Comparison of ENCODE assay signal across 24 cellular contexts in genomic region chr10:16916496-16916895, GRCh38.
A peak's percentile ranks its signal among the peaks of the same experiment; 100 is the strongest.
DNase-seq lines count a peak whose midpoint lies in the region; ATAC-seq, FAIRE-seq and TF ChIP-seq lines count a peak whose summit lies in the region.
"Had no signal": no experiment of that assay in that cellular context is flagged by ENCODE, and none has a peak within 500 bp of the region (broad histone marks: within the 10 kb centered on the region; RNA-seq: fewer than 3 reads in every experiment).

No MANE protein-coding gene starts in this region.

- H2AK5ac ChIP-seq in H9 (ENCODE audit: insufficient read length, low read length) = no peak overlapping the region

- H3K36me3 Mint-ChIP-seq in H9 (ENCODE audit: insufficient read depth in 1 of 3, low read depth in 3 of 3) = no peaks in the 10 kb centered on the region
- no peaks in the 10 kb centered on the region for H3K36me3 Mint-ChIP-seq in mesothelial cell of epicardium
- H3K36me3 Mint-ChIP-seq in osteocyte (ENCODE audit: unreplicated experiment) = no peaks in the 10 kb centered on the region

- DNase-seq in A549 (ENCODE audit: low read depth in 1 of 2, low spot score in 1 of 2) (no peak), H9 (no peak), K562 (ENCODE audit: extremely low read depth in 1 of 4, low spot score in 3 of 4) (no peak), mesothelial cell of epicardium (ENCODE audit: low spot score in 2 of 2, unreplicated experiment in 2 of 2) (no peak), ecto neural progenitor cell (ENCODE audit: low spot score) (no peak), NCI-H1105 treated with DMSO at 0.1 percent for 48 hours (lab: John Stamatoyannopoulos, UW) (no peak), osteocyte (ENCODE audit: extremely low spot score, unreplicated experiment) (no peak)
- DNase-seq: AML-193; Caco-2; CD8-positive, alpha-beta T cell; DMS79 treated with DMSO at 0.1 percent for 48 hours; GF-D8; H7; Kasumi-1; NCI-H1105; NCI-H146; NCI-H2029; NCI-H446; NCI-H524 treated with DMSO at 0.1 percent for 48 hours; NCI-H774 had no signal

- intact Hi-C loops in K562 (cut with micrococcal nuclease) = no loop called here

- TF ChIP-seq EP300 in A549 (IDR thresholded peaks at IDR 0.05) (no peak), K562 (IDR thresholded peaks at IDR 0.05; ENCODE audit: low read length) (no peak)

- H3K23me2 ChIP-seq in H9 (ENCODE audit: insufficient read length, low read depth, low read length, poor library complexity, severe bottlenecking) = no peaks in the 10 kb centered on the region

- H3K9ac ChIP-seq in H9 (ENCODE audit: extremely low read depth, insufficient read length, low read length) (no peak overlapping the region), K562 (ENCODE audit: insufficient read depth in 1 of 2, low read depth in 2 of 2, low read length in 2 of 2) (no peak overlapping the region)
- H3K9ac ChIP-seq: BLaER1 treated with 17β-estradiol and CSF1 and Interleukin-3, amounts not matched to agents 10 nM and 100 nM had no signal

- H3K9me3 ChIP-seq in A549 (no peaks in the 10 kb centered on the region), H9 (ENCODE audit: control insufficient read depth, low read depth, low read length) (no peaks in the 10 kb centered on the region), K562 (replicated peaks; ENCODE audit: control insufficient read depth, insufficient read depth, low read depth, low read length) (no peaks in the 10 kb centered on the region)
- H3K9me3 ChIP-seq: Caco-2 had no signal

- no peak overlapping the region for H3K56ac ChIP-seq in H9 (ENCODE audit: insufficient read length, low read depth, low read length)

- H3K9me1 ChIP-seq in K562 (ENCODE audit: control insufficient read depth, insufficient read depth, low read length) = no peaks in the 10 kb centered on the region

- TF ChIP-seq CTCF in A549 (IDR thresholded peaks at IDR 0.05) (no peak), H9 (conservative IDR thresholded peaks at IDR 0.05) (peak; percentile 51), K562 (IDR thresholded peaks at IDR 0.05 in 2 of 3, conservative IDR thresholded peaks at IDR 0.05 in 1 of 3; ENCODE audit: insufficient read depth in 2 of 3, low read depth in 1 of 3, low read length in 3 of 3) (no peak), mesothelial cell of epicardium (IDR thresholded peaks at IDR 0.05; ENCODE audit: unreplicated experiment) (peak; percentile 49), osteocyte (IDR thresholded peaks at IDR 0.05) (no peak)

- no peak overlapping the region for H2BK5ac ChIP-seq in H9 (ENCODE audit: insufficient read length, low read length)

- WGBS in A549 (ENCODE audit: missing lambda C conversion rate) = 59% methylated on average over 6 of the region's 6 CpGs
- WGBS in H9 (ENCODE audit: extremely low coverage, insufficient read length, low lambda C conversion rate) = no CpG with 5 or more reads among the region's 6 CpGs
- WGBS in K562 (ENCODE audit: insufficient coverage, low coverage, missing lambda C conversion rate) = 64% methylated on average over 5 of the region's 6 CpGs

- no peak overlapping the region for H4K8ac ChIP-seq in H9 (replicated peaks; ENCODE audit: insufficient read length, low read depth, low read length)

- H3K79me1 ChIP-seq in H9 (ENCODE audit: insufficient read depth, low read depth, low read length, poor library complexity, severe bottlenecking) = no peaks in the 10 kb centered on the region

- no peak overlapping the region for H3T11ph ChIP-seq in H9 (ENCODE audit: low read length)

- H3K27ac ChIP-seq in A549 (no peak overlapping the region), H9 (ENCODE audit: insufficient read length, low read depth, low read length) (no peak overlapping the region), K562 (ENCODE audit: extremely low read depth, low read depth, low read length) (no peak overlapping the region)
- H3K27ac ChIP-seq: BLaER1 treated with 17β-estradiol and CSF1 and Interleukin-3, amounts not matched to agents 10 nM and 100 nM had no signal

- H4K5ac ChIP-seq in H9 (ENCODE audit: insufficient read length, low read depth, low read length) = no peak overlapping the region

- H3K27ac Mint-ChIP-seq in H9 = no peak overlapping the region
- H3K27ac Mint-ChIP-seq in mesothelial cell of epicardium = no peak overlapping the region
- no peak overlapping the region for H3K27ac Mint-ChIP-seq in osteocyte (ENCODE audit: unreplicated experiment)
- H3K27ac Mint-ChIP-seq: CD8-positive, alpha-beta T cell had no signal

- no peak overlapping the region for H2BK15ac ChIP-seq in H9 (ENCODE audit: low read depth, low read length)

- H4K20me1 ChIP-seq in H9 (ENCODE audit: control insufficient read depth, insufficient read depth, insufficient read length) (no peaks in the 10 kb centered on the region), K562 (replicated peaks; ENCODE audit: control insufficient read depth, insufficient read depth, low read length) (no peaks in the 10 kb centered on the region)
- H4K20me1 ChIP-seq: BLaER1 treated with 17β-estradiol and CSF1 and Interleukin-3, amounts not matched to agents 10 nM and 100 nM had no signal

- no peak for FAIRE-seq in A549 (lab: Jason Lieb, UNC)
- no peak for FAIRE-seq in K562 (lab: Jason Lieb, UNC)
- FAIRE-seq: A204.1, GM12891 had no signal

- H3K4me2 ChIP-seq in A549 = no peak overlapping the region
- no peak overlapping the region for H3K4me2 ChIP-seq in H9 (ENCODE audit: insufficient read depth, insufficient read length, low read length)
- H3K4me2 ChIP-seq in K562 (ENCODE audit: insufficient read depth, low read length) = no peak overlapping the region
- H3K4me2 ChIP-seq: BLaER1 treated with 17β-estradiol and CSF1 and Interleukin-3, amounts not matched to agents 10 nM and 100 nM had no signal

- H3K18ac ChIP-seq in H9 (ENCODE audit: insufficient read length, low read depth, low read length) = no peak overlapping the region

- TF ChIP-seq RAD21 in A549 (conservative IDR thresholded peaks at IDR 0.05 in 1 of 2, IDR thresholded peaks at IDR 0.05 in 1 of 2) = no peak
- TF ChIP-seq RAD21 in K562 (CRISPR knock-in tag; conservative IDR thresholded peaks at IDR 0.05 in 1 of 2, IDR thresholded peaks at IDR 0.05 in 1 of 2) = no peak

- no peak overlapping the region for H3K4ac ChIP-seq in H9 (ENCODE audit: low read depth, low read length)

- H3K4me1 Mint-ChIP-seq in H9 (peaks cover 0 to 7% of the 10 kb centered on the region in 2 experiments; a peak in 1 of 4 replicates), mesothelial cell of epicardium (no peaks in the 10 kb centered on the region), osteocyte (ENCODE audit: unreplicated experiment) (no peaks in the 10 kb centered on the region)

- H2BK12ac ChIP-seq in H9 (ENCODE audit: insufficient read length, low read depth, low read length) = no peak overlapping the region

- in situ Hi-C loops in K562 (cut with MboI) = no loop called here

- H3K27me3 ChIP-seq in H9 (ENCODE audit: insufficient read depth, low read length) (no peaks in the 10 kb centered on the region), K562 (ENCODE audit: control insufficient read depth in 2 of 2, insufficient read depth in 2 of 2, low read length in 2 of 2) (no peaks in the 10 kb centered on the region; a peak in 1 of 5 replicates)
- H3K27me3 ChIP-seq: BLaER1 treated with 17β-estradiol and CSF1 and Interleukin-3, amounts not matched to agents 10 nM and 100 nM had no signal

- no peak overlapping the region for H2BK120ac ChIP-seq in H9 (ENCODE audit: low read depth, low read length, poor library complexity, severe bottlenecking)

- no peak overlapping the region for H4K91ac ChIP-seq in H9 (ENCODE audit: insufficient read length, low read depth, low read length)

- H3K79me2 ChIP-seq in H9 (ENCODE audit: insufficient read depth, low read length) (no peaks in the 10 kb centered on the region), K562 (ENCODE audit: control insufficient read depth, insufficient read depth, low read length) (no peaks in the 10 kb centered on the region)

- no peaks in the 10 kb centered on the region for H3K4me1 ChIP-seq in A549
- H3K4me1 ChIP-seq in H9 (ENCODE audit: insufficient read depth, low read length) = no peaks in the 10 kb centered on the region
- no peaks in the 10 kb centered on the region for H3K4me1 ChIP-seq in K562 (replicated peaks in 1 of 2; ENCODE audit: control insufficient read depth in 2 of 2, insufficient read depth in 2 of 2, low read length in 2 of 2)
- H3K4me1 ChIP-seq: Caco-2 had no signal

- no peak overlapping the region for H3K14ac ChIP-seq in H9 (ENCODE audit: insufficient read depth, low read length)

- no peak overlapping the region for H2BK20ac ChIP-seq in H9 (ENCODE audit: low read depth, low read length, poor library complexity, severe bottlenecking)

- H3K4me3 Mint-ChIP-seq in H9 (no peak overlapping the region), mesothelial cell of epicardium (no peak overlapping the region), osteocyte (ENCODE audit: unreplicated experiment) (no peak overlapping the region)
- H3K4me3 Mint-ChIP-seq: CD8-positive, alpha-beta T cell had no signal

- CTCF ChIA-PET in A549 (lab: Yijun Ruan, JAX) = interaction anchor here (1.1 to 1.2 kb wide), 2 partner anchors 11 to 1742 kb away, joined by 3 to 4 read pairs; no protein-coding TSS in a partner anchor
- CTCF ChIA-PET in K562 (lab: Yijun Ruan, JAX; ENCODE audit: low intra/inter-chr PET ratio) = no interaction called here

- no peak overlapping the region for H3K23ac ChIP-seq in H9 (ENCODE audit: insufficient read length, low read depth, low read length)

- no peak for TF ChIP-seq POLR2A in A549 (IDR thresholded peaks at IDR 0.05; ENCODE audit: low read length)
- no peak for TF ChIP-seq POLR2A in K562 (conservative IDR thresholded peaks at IDR 0.05)

- H3K36me3 ChIP-seq in K562 (ENCODE audit: control insufficient read depth, insufficient read depth, low read length) = no peaks in the 10 kb centered on the region
- H3K36me3 ChIP-seq: BLaER1 treated with 17β-estradiol and CSF1 and Interleukin-3, amounts not matched to agents 10 nM and 100 nM had no signal

- ATAC-seq in A549 = no peak
- no peak for ATAC-seq in K562
- no peak for ATAC-seq in HG03571 (IDR thresholded peaks at IDR 0.05; ENCODE audit: unreplicated experiment)
- ATAC-seq: CD8-positive, alpha-beta T cell had no signal

- POLR2A ChIA-PET in A549 (lab: Yijun Ruan, JAX) (interaction anchor here (0.6 kb wide), 1 partner anchor 1742 kb away, joined by 3 read pairs; the partner anchor contains the start of gene ARL5B), K562 (lab: Yijun Ruan, JAX) (no interaction called here)

- H2AFZ ChIP-seq in H9 (ENCODE audit: low read length) = no peak overlapping the region
- H2AFZ ChIP-seq in K562 (ENCODE audit: low read depth, low read length) = no peak overlapping the region

- H3K4me3 ChIP-seq in A549 (no peak overlapping the region), K562 (no peak overlapping the region)
- H3K4me3 ChIP-seq: BLaER1 treated with 17β-estradiol and CSF1 and Interleukin-3, amounts not matched to agents 10 nM and 100 nM had no signal

- no TSS peak for BruUV-seq in K562 (replicated peaks; lab: Mats Ljungman, UMichigan)

- H3K27me3 Mint-ChIP-seq in H9 (ENCODE audit: low read depth) (no peaks in the 10 kb centered on the region), mesothelial cell of epicardium (ENCODE audit: low read depth) (no peaks in the 10 kb centered on the region), osteocyte (ENCODE audit: unreplicated experiment) (no peaks in the 10 kb centered on the region)

- H3K9me3 Mint-ChIP-seq in H9 = no peaks in the 10 kb centered on the region
- peaks cover 4% of the 10 kb centered on the region for H3K9me3 Mint-ChIP-seq in mesothelial cell of epicardium
- H3K9me3 Mint-ChIP-seq in osteocyte (ENCODE audit: unreplicated experiment) = peaks cover 5% of the 10 kb centered on the region
- H3K9me3 Mint-ChIP-seq: CD8-positive, alpha-beta T cell had no signal

Comparison
In these comparisons a context has a peak if more than half of its experiments do, and no peak if none do; other contexts are left out.
1. CTCF ChIP-seq: peak in H9 (single experiment) and mesothelial cell of epicardium (single experiment); none in A549 (single experiment), K562 (0 of 3) and osteocyte (single experiment).
2. Of the 35 proteins assayed by ChIP-seq in both K562 and A549: peak only in K562: none; only in A549: MAFK; in both: none; in neither: 34.